In the genomic region with DNA sequence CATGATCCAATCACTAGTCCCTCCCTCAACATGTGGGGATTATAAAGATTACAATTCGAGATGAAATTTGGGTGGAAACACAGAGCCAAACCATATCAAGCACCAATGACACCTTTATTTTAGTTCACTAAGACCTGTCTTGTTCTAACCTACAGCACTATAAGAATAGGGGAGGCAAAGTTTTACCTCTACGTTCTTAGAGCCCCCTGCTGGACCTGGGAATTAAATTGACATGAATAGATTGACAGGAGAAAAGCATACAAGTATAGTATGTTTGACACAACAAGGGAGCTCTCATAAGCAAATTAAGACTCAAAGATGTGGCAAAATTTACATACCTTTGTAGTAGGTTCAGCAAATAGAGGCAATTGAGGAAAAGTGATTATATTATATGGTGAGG, we compare ENCODE assay signal across 23 cellular contexts.
DNase-seq lines count a peak whose midpoint lies in the region; ATAC-seq, FAIRE-seq and TF ChIP-seq lines count a peak whose summit lies in the region.
"Had no signal": no experiment of that assay in that cellular context is flagged by ENCODE, and none has a peak within 500 bp of the region (broad histone marks: within the 10 kb centered on the region; RNA-seq: fewer than 3 reads in every experiment).

No MANE protein-coding gene starts in this region.

- no peaks in the 10 kb centered on the region for H3F3A ChIP-seq in neural progenitor cell (ENCODE audit: low read depth)

- no peak for ATAC-seq in pancreas
- ATAC-seq: naive thymus-derived CD4-positive, alpha-beta T cell had no signal

- H3K4me1 ChIP-seq in mammary epithelial cell (ENCODE audit: insufficient read depth, low read length) (no peaks in the 10 kb centered on the region), neural progenitor cell (no peaks in the 10 kb centered on the region), pancreas (no peaks in the 10 kb centered on the region)
- H3K4me1 ChIP-seq: HAP-1 had no signal

- H2AFZ ChIP-seq in mammary epithelial cell (ENCODE audit: low read depth, low read length) (no peak overlapping the region), neural progenitor cell (replicated peaks) (no peak overlapping the region)

- H3K27ac Mint-ChIP-seq in MCF 10A (ENCODE audit: low read depth, unreplicated experiment) (no peak overlapping the region), neural progenitor cell (no peak overlapping the region)
- H3K27ac Mint-ChIP-seq in activated T-cell treated with anti-CD3 and anti-CD28 coated beads, Interleukin-2, amount 50 U/mL, for 24 hours = no peak overlapping the region
- H3K27ac Mint-ChIP-seq: activated naive CD4-positive, alpha-beta T cell treated with anti-CD3 and anti-CD28 coated beads, Interleukin-2, amount 10 ng/mL, durations not matched to agents 7 days and 5 days; CD4-positive, alpha-beta memory T cell; naive thymus-derived CD4-positive, alpha-beta T cell had no signal

- H3K9ac ChIP-seq in mammary epithelial cell (ENCODE audit: insufficient read depth, low read length) (no peak overlapping the region), neural progenitor cell (no peak overlapping the region)

- H3K27me3 ChIP-seq in mammary epithelial cell (ENCODE audit: insufficient read depth, low read length) = no peaks in the 10 kb centered on the region
- no peaks in the 10 kb centered on the region for H3K27me3 ChIP-seq in neural progenitor cell
- H3K27me3 ChIP-seq in pancreas = no peaks in the 10 kb centered on the region

- CTCF ChIA-PET in MCF 10A (lab: Yijun Ruan, JAX) (interaction anchor here (0.6 kb wide), 1 partner anchor 9 kb away, joined by 3 read pairs; no protein-coding TSS in a partner anchor), mammary epithelial cell (lab: Charles Lee; ENCODE audit: low non-redundant PET) (no interaction called here)

- H3K4me2 ChIP-seq in mammary epithelial cell (ENCODE audit: insufficient read depth, low read depth, low read length) (no peak overlapping the region), neural progenitor cell (no peak overlapping the region)

- no peaks in the 10 kb centered on the region for H3K27me3 Mint-ChIP-seq in MCF 10A (ENCODE audit: insufficient read depth, unreplicated experiment)
- H3K27me3 Mint-ChIP-seq in neural progenitor cell (ENCODE audit: insufficient read depth, low read depth) = no peaks in the 10 kb centered on the region
- no peaks in the 10 kb centered on the region for H3K27me3 Mint-ChIP-seq in activated T-cell treated with anti-CD3 and anti-CD28 coated beads, Interleukin-2, amount 50 U/mL, for 24 hours
- H3K27me3 Mint-ChIP-seq: activated naive CD4-positive, alpha-beta T cell treated with anti-CD3 and anti-CD28 coated beads, Interleukin-2, amount 10 ng/mL, durations not matched to agents 7 days and 5 days; CD4-positive, alpha-beta memory T cell; naive thymus-derived CD4-positive, alpha-beta T cell had no signal

- TF ChIP-seq CTCF in MCF 10A (IDR thresholded peaks at IDR 0.05; ENCODE audit: unreplicated experiment) (no peak), mammary epithelial cell (conservative IDR thresholded peaks at IDR 0.05 in 1 of 2, IDR thresholded peaks at IDR 0.05 in 1 of 2; ENCODE audit: extremely low read depth in 1 of 2, insufficient read depth in 1 of 2, low read depth in 1 of 2, low read length in 2 of 2) (peak in 1 of 2 donors; percentile 10), neural progenitor cell (IDR thresholded peaks at IDR 0.05) (peak; percentile 22), pancreas (IDR thresholded peaks at IDR 0.05) (no peak)

- no peaks in the 10 kb centered on the region for H3K36me3 ChIP-seq in mammary epithelial cell (ENCODE audit: insufficient read depth, low read length)
- H3K36me3 ChIP-seq in neural progenitor cell = no peaks in the 10 kb centered on the region
- no peaks in the 10 kb centered on the region for H3K36me3 ChIP-seq in pancreas
- H3K36me3 ChIP-seq: HAP-1 had no signal

- no peaks in the 10 kb centered on the region for H3K79me2 ChIP-seq in mammary epithelial cell (ENCODE audit: insufficient read depth, low read length)
- H3K79me2 ChIP-seq in neural progenitor cell (ENCODE audit: low read depth) = no peaks in the 10 kb centered on the region

- no peak for FAIRE-seq in pancreas (lab: Jason Lieb, UNC)
- FAIRE-seq: astrocyte, endometrium, TTC549 had no signal

- H3K9me3 Mint-ChIP-seq in MCF 10A (ENCODE audit: unreplicated experiment) (peaks cover 8% of the 10 kb centered on the region), neural progenitor cell (peaks cover 5% of the 10 kb centered on the region)
- peaks cover 6% of the 10 kb centered on the region for H3K9me3 Mint-ChIP-seq in activated T-cell treated with anti-CD3 and anti-CD28 coated beads, Interleukin-2, amount 50 U/mL, for 24 hours

- H3K9me3 ChIP-seq in mammary epithelial cell (replicated peaks; ENCODE audit: insufficient read depth, low read length) (no peaks in the 10 kb centered on the region), neural progenitor cell (ENCODE audit: low read depth) (no peaks in the 10 kb centered on the region), pancreas (no peaks in the 10 kb centered on the region)
- H3K9me3 ChIP-seq: HAP-1 had no signal

- 42% methylated on average over 2 of the region's 2 CpGs for WGBS in mammary epithelial cell (ENCODE audit: low coverage, missing lambda C conversion rate)
- WGBS in pancreas, 2 donors = 26 to 27% methylated on average over 2 of the region's 2 CpGs

- H3K4me1 Mint-ChIP-seq in MCF 10A (ENCODE audit: insufficient read depth, unreplicated experiment) = peaks cover 12% of the 10 kb centered on the region
- peaks cover 4% of the 10 kb centered on the region for H3K4me1 Mint-ChIP-seq in neural progenitor cell
- H3K4me1 Mint-ChIP-seq in activated T-cell treated with anti-CD3 and anti-CD28 coated beads, Interleukin-2, amount 50 U/mL, for 24 hours (ENCODE audit: low read depth) = no peaks in the 10 kb centered on the region
- H3K4me1 Mint-ChIP-seq: activated naive CD4-positive, alpha-beta T cell treated with anti-CD3 and anti-CD28 coated beads, Interleukin-2, amount 10 ng/mL, durations not matched to agents 7 days and 5 days; CD4-positive, alpha-beta memory T cell; naive thymus-derived CD4-positive, alpha-beta T cell had no signal

- H3K27ac ChIP-seq in mammary epithelial cell (ENCODE audit: insufficient read depth, low read depth, low read length) = no peak overlapping the region
- H3K27ac ChIP-seq in neural progenitor cell = no peak overlapping the region
- no peak overlapping the region for H3K27ac ChIP-seq in pancreas

- DNase-seq in MCF 10A (ENCODE audit: unreplicated experiment) = peak; percentile 6
- no peak for DNase-seq in mammary epithelial cell
- peak; percentile 12 for DNase-seq in M059J (ENCODE audit: low read depth)
- peak; percentile 62 for DNase-seq in SK-MEL-5 (ENCODE audit: low read depth, low spot score)
- DNase-seq in neural progenitor cell (ENCODE audit: low spot score) = no peak
- no peak for DNase-seq in NCI-H524 treated with DMSO at 0.1 percent for 48 hours (lab: John Stamatoyannopoulos, UW)
- DNase-seq in activated T-cell treated with anti-CD3 and anti-CD28 coated beads, Interleukin-2, amount 50 U/mL, for 24 hours = no peak
- DNase-seq in pancreas = no peak
- DNase-seq: activated CD4-positive, alpha-beta T cell treated with anti-CD3 and anti-CD28 coated beads, Interleukin-2, amount 50 U/mL, for 1 hour; activated naive CD4-positive, alpha-beta T cell treated with anti-CD3 and anti-CD28 coated beads, Interleukin-2, amount 10 ng/mL, durations not matched to agents 7 days and 5 days; CD4-positive, alpha-beta memory T cell; DMS79 treated with DMSO at 0.1 percent for 48 hours; islet precursor cell; naive thymus-derived CD4-positive, alpha-beta T cell; NCI-H187; NCI-H446 treated with DMSO at 0.1 percent for 48 hours; posterior cingulate gyrus; stimulated activated CD4-positive, alpha-beta T cell treated with anti-CD3 and anti-CD28 coated beads, Interleukin-4, amount 100 ng/mL, for 1 hour had no signal

- no TSS peak for BruUV-seq in MCF 10A (replicated peaks; lab: Mats Ljungman, UMichigan)
- BruUV-seq in mammary epithelial cell (replicated peaks; lab: Mats Ljungman, UMichigan) = no TSS peak

- in situ Hi-C loops in mammary epithelial cell (cut with MboI; ENCODE audit: low sequenced_read_pairs in 2 of 2) = no loop called here
- in situ Hi-C loops in SK-MEL-5 (cut with HindIII; ENCODE audit: low pct_unique_long_range_greater_than_20kb, low sequenced_read_pairs) = no loop called here

- intact Hi-C loops in MCF 10A (cut with micrococcal nuclease) = no loop called here
- intact Hi-C loops in mammary epithelial cell (cut with micrococcal nuclease) = no loop called here
- intact Hi-C loops in pancreas (cut with DNase I) = no loop called here

- H3K4me3 Mint-ChIP-seq in MCF 10A (ENCODE audit: unreplicated experiment) = no peak overlapping the region
- no peak overlapping the region for H3K4me3 Mint-ChIP-seq in neural progenitor cell
- H3K4me3 Mint-ChIP-seq in activated T-cell treated with anti-CD3 and anti-CD28 coated beads, Interleukin-2, amount 50 U/mL, for 24 hours = no peak overlapping the region
- H3K4me3 Mint-ChIP-seq: activated naive CD4-positive, alpha-beta T cell treated with anti-CD3 and anti-CD28 coated beads, Interleukin-2, amount 10 ng/mL, durations not matched to agents 7 days and 5 days; CD4-positive, alpha-beta memory T cell; naive thymus-derived CD4-positive, alpha-beta T cell had no signal

- H3K4me3 ChIP-seq in mammary epithelial cell (replicated peaks in 1 of 3; ENCODE audit: insufficient read depth in 1 of 3, low read depth in 2 of 3, low read length in 3 of 3) (no peak overlapping the region), neural progenitor cell (no peak overlapping the region), pancreas (no peak overlapping the region)
- H3K4me3 ChIP-seq: HAP-1, lung had no signal

- H3K36me3 Mint-ChIP-seq in MCF 10A (ENCODE audit: insufficient read depth, unreplicated experiment) = no peaks in the 10 kb centered on the region
- no peaks in the 10 kb centered on the region for H3K36me3 Mint-ChIP-seq in neural progenitor cell
- no peaks in the 10 kb centered on the region for H3K36me3 Mint-ChIP-seq in activated T-cell treated with anti-CD3 and anti-CD28 coated beads, Interleukin-2, amount 50 U/mL, for 24 hours (ENCODE audit: low read depth)
- H3K36me3 Mint-ChIP-seq: activated naive CD4-positive, alpha-beta T cell treated with anti-CD3 and anti-CD28 coated beads, Interleukin-2, amount 10 ng/mL, durations not matched to agents 7 days and 5 days; CD4-positive, alpha-beta memory T cell; naive thymus-derived CD4-positive, alpha-beta T cell had no signal

- POLR2A ChIA-PET in MCF 10A (lab: Yijun Ruan, JAX) = interaction anchor here (1.2 kb wide), 1 partner anchor 14 kb away, joined by 3 read pairs; no protein-coding TSS in a partner anchor

- H4K20me1 ChIP-seq in mammary epithelial cell (ENCODE audit: insufficient read depth, low read length) = no peaks in the 10 kb centered on the region
- H4K20me1 ChIP-seq in neural progenitor cell (ENCODE audit: low read depth) = no peaks in the 10 kb centered on the region

- dilution Hi-C loops in mammary epithelial cell (cut with HindIII; ENCODE audit: low sequenced_read_pairs) = no loop called here

Comparison
In these comparisons a context has a peak if more than half of its experiments do, and no peak if none do; other contexts are left out.
1. DNase-seq: peak in MCF 10A (single experiment), M059J (single experiment) and SK-MEL-5 (single experiment); none in mammary epithelial cell (single experiment), neural progenitor cell (single experiment), NCI-H524 treated with DMSO at 0.1 percent for 48 hours (single experiment), activated T-cell treated with anti-CD3 and anti-CD28 coated beads, Interleukin-2, amount 50 U/mL, for 24 hours (single experiment) and pancreas (0 of 6).